1 cellular context compared by ENCODE assay signal in genomic region chr16:75312875-75313274, GRCh38.
TF ChIP-seq lines count a peak whose summit lies in the region.

No MANE protein-coding gene starts in this region.

TF ChIP-seq in WTC11, 78 proteins besides CTCF, POLR2A, EP300 and RAD21 (continued from another document):
- TF ChIP-seq ATF2 (CRISPR knock-in tag; IDR thresholded peaks at IDR 0.05; ENCODE audit: borderline replicate concordance, low read depth) (no peak), USF2 (CRISPR knock-in tag; IDR thresholded peaks at IDR 0.05) (no peak), NR2C2 (CRISPR knock-in tag; IDR thresholded peaks at IDR 0.05) (no peak), AR (CRISPR knock-in tag; IDR thresholded peaks at IDR 0.05) (no peak), IRF1 (CRISPR knock-in tag; IDR thresholded peaks at IDR 0.05) (no peak), MYBL2 (CRISPR knock-in tag; IDR thresholded peaks at IDR 0.05) (no peak), ZNF512 (CRISPR knock-in tag; IDR thresholded peaks at IDR 0.05; ENCODE audit: borderline replicate concordance) (no peak)
